In genomic region chr9:22240619-22241018, GRCh38 we compare ENCODE assay signal across 8 cellular contexts.
DNase-seq lines count a peak whose midpoint lies in the region; ATAC-seq and TF ChIP-seq lines count a peak whose summit lies in the region.

No MANE protein-coding gene starts in this region.

- POLR2A ChIA-PET in RWPE1 (lab: Yijun Ruan, JAX; ENCODE audit: low non-redundant PET) = interaction anchor here (0.6 kb wide), 1 partner anchor 232 kb away, joined by 3 read pairs; no protein-coding TSS in a partner anchor
- POLR2A ChIA-PET in activated CD4-positive, alpha-beta memory T cell treated with anti-CD3 and anti-CD28 coated beads for 36 hours (lab: Charles Lee) = no interaction called here

- H3K27ac ChIP-seq in RWPE1 (no peak overlapping the region), sigmoid colon (no peak overlapping the region), heart left ventricle (no peak overlapping the region)

- H3K9me3 ChIP-seq in sigmoid colon = no peaks in the 10 kb centered on the region
- no peaks in the 10 kb centered on the region for H3K9me3 ChIP-seq in heart left ventricle

- H3K27me3 Mint-ChIP-seq in activated CD4-positive, alpha-beta memory T cell treated with anti-CD3 and anti-CD28 coated beads for 36 hours = peaks cover 9% of the 10 kb centered on the region

- 29 to 59% methylated on average over 1 of the region's 1 CpG for WGBS in sigmoid colon, 2 donors
- 33 to 47% (median 36%) methylated on average over 1 of the region's 1 CpG for WGBS in heart left ventricle, 4 donors

- TF ChIP-seq POLR2A in sigmoid colon (IDR thresholded peaks at IDR 0.05) (no peak), heart left ventricle (IDR thresholded peaks at IDR 0.05) (no peak)

- no peak overlapping the region for H3K4me3 Mint-ChIP-seq in activated CD4-positive, alpha-beta memory T cell treated with anti-CD3 and anti-CD28 coated beads for 36 hours

- ATAC-seq in GM19023 (IDR thresholded peaks at IDR 0.05; ENCODE audit: unreplicated experiment) (peak; percentile 65), HG02763 (IDR thresholded peaks at IDR 0.05; ENCODE audit: unreplicated experiment) (peak; percentile 63), heart left ventricle (no peak)

- intact Hi-C loops in sigmoid colon (cut with DNase I) = loop anchor here (10.0 kb wide), 1 partner anchor 204 kb away; the partner anchor contains the start of gene DMRTA1
- intact Hi-C loops in heart left ventricle (cut with DNase I) = loop anchor here in 6 of 10 donors (2.0 to 10.0 kb wide), 7 partner anchors 123 to 428 kb away; partner anchors contain the start of gene DMRTA1 (in 1 of the 6)
- intact Hi-C loops in activated CD4-positive, alpha-beta memory T cell treated with anti-CD3 and anti-CD28 coated beads for 36 hours (cut with micrococcal nuclease) = loop anchor here (5.0 kb wide), 5 partner anchors 133 to 408 kb away; partner anchors contain the start of gene CDKN2B

- H3K27me3 ChIP-seq in sigmoid colon (no peaks in the 10 kb centered on the region), heart left ventricle (no peaks in the 10 kb centered on the region)

- TF ChIP-seq CTCF in RWPE1 (conservative IDR thresholded peaks at IDR 0.05; ENCODE audit: low read depth) (no peak), sigmoid colon (IDR thresholded peaks at IDR 0.05) (no peak), heart left ventricle (IDR thresholded peaks at IDR 0.05) (no peak)

- CTCF ChIA-PET in RWPE1 (lab: Yijun Ruan, JAX) = interaction anchor here (1.2 kb wide), 1 partner anchor 427 kb away, joined by 4 read pairs; no protein-coding TSS in a partner anchor
- CTCF ChIA-PET in activated CD4-positive, alpha-beta memory T cell treated with anti-CD3 and anti-CD28 coated beads for 36 hours (lab: Charles Lee) = interaction anchor here (2.7 to 4.5 kb wide), 2 partner anchors 121 to 428 kb away, joined by 14 to 45 read pairs; no protein-coding TSS in a partner anchor

- H3K36me3 ChIP-seq in sigmoid colon = no peaks in the 10 kb centered on the region
- H3K36me3 ChIP-seq in heart left ventricle = no peaks in the 10 kb centered on the region

- H3K4me1 Mint-ChIP-seq in activated CD4-positive, alpha-beta memory T cell treated with anti-CD3 and anti-CD28 coated beads for 36 hours (ENCODE audit: low read depth) = peaks cover 35% of the 10 kb centered on the region

- H3K4me3 ChIP-seq in sigmoid colon = no peak overlapping the region
- no peak overlapping the region for H3K4me3 ChIP-seq in heart left ventricle

- no peaks in the 10 kb centered on the region for H3K36me3 Mint-ChIP-seq in activated CD4-positive, alpha-beta memory T cell treated with anti-CD3 and anti-CD28 coated beads for 36 hours

- no peaks in the 10 kb centered on the region for H3K9me3 Mint-ChIP-seq in activated CD4-positive, alpha-beta memory T cell treated with anti-CD3 and anti-CD28 coated beads for 36 hours

- DNase-seq in RWPE1 (ENCODE audit: low spot score) (peak; percentile 36), myocyte (ENCODE audit: low read depth) (peak; percentile 58), sigmoid colon (no peak), heart left ventricle (no peak), SHP77 (lab: John Stamatoyannopoulos, UW) (no peak)
- DNase-seq in activated CD4-positive, alpha-beta memory T cell treated with anti-CD3 and anti-CD28 coated beads for 36 hours = no peak

- no peak for TF ChIP-seq EP300 in sigmoid colon (IDR thresholded peaks at IDR 0.05)

- H3K4me1 ChIP-seq in sigmoid colon = peaks cover 0 to 5% (median 0%) of the 10 kb centered on the region in 4 donors
- peaks cover 0 to 9% (median 0%) of the 10 kb centered on the region in 12 donors for H3K4me1 ChIP-seq in heart left ventricle

- no peak overlapping the region for H3K27ac Mint-ChIP-seq in activated CD4-positive, alpha-beta memory T cell treated with anti-CD3 and anti-CD28 coated beads for 36 hours

Comparison
In these comparisons a context has a peak if more than half of its experiments do, and no peak if none do; other contexts are left out.
1. ATAC-seq: peak in GM19023 (single experiment) and HG02763 (single experiment); none in heart left ventricle (0 of 4).
2. DNase-seq: peak in RWPE1 (single experiment) and myocyte (single experiment); none in sigmoid colon (single experiment), heart left ventricle (0 of 5), activated CD4-positive, alpha-beta memory T cell treated with anti-CD3 and anti-CD28 coated beads for 36 hours (single experiment) and SHP77 (0 of 2).